Comparison of ENCODE assay signal across 11 cellular contexts in the genomic region with DNA sequence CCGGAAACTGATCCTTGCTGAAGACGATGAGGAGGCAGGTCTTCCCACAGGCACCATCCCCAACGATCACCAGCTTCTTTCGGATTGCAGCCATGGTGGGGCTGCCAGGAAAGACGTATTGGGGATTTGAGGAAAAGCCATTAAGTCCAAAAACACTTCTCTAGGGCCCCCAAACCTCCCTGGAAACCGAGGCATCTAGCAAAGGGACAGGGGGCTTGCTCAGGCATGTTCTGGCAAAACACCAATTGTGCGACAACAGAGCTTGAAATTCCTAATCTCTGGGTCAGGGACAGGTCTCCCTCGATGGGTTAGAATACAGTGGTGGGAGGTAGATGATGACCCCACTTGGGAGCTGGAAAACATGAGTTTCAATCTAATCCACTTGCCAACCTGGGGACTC. TPM values are rescaled to one million over a fixed set of nuclear protein-coding genes. Genes with fewer than 3 reads are reported as not detected.
DNase-seq lines count a peak whose midpoint lies in the region; ATAC-seq, FAIRE-seq and TF ChIP-seq lines count a peak whose summit lies in the region.
"Had no signal": no experiment of that assay in that cellular context is flagged by ENCODE, and none has a peak within 500 bp of the region (broad histone marks: within the 10 kb centered on the region; RNA-seq: fewer than 3 reads in every experiment).

No MANE protein-coding gene starts in this region.

- H3K4me1 ChIP-seq in right atrium auricular region (peaks cover 0 to 79% of the 10 kb centered on the region in 2 donors), colonic mucosa (peaks cover 34% of the 10 kb centered on the region), vagina (peaks cover 79% of the 10 kb centered on the region), pancreas (peaks cover 8 to 58% (median 13%) of the 10 kb centered on the region in 3 donors)

- no peak for TF ChIP-seq POLR2A in vagina (IDR thresholded peaks at IDR 0.05)

- peaks cover 88% of the 10 kb centered on the region for H3K4me1 Mint-ChIP-seq in nephron progenitor cell

- TF ChIP-seq CTCF in right atrium auricular region (IDR thresholded peaks at IDR 0.05) (no peak), colonic mucosa (IDR thresholded peaks at IDR 0.05) (no peak), nephron progenitor cell (IDR thresholded peaks at IDR 0.05) (no peak), vagina (IDR thresholded peaks at IDR 0.05) (no peak), pancreas (IDR thresholded peaks at IDR 0.05) (no peak)

- H3K9me3 ChIP-seq in right atrium auricular region (no peaks in the 10 kb centered on the region), colonic mucosa (no peaks in the 10 kb centered on the region), vagina (no peaks in the 10 kb centered on the region), pancreas (no peaks in the 10 kb centered on the region)

- no peak overlapping the region for H3K27ac Mint-ChIP-seq in nephron progenitor cell

- H3K4me3 ChIP-seq in right atrium auricular region (peak overlapping the region in 1 of 2 donors; percentile 95), colonic mucosa (no peak overlapping the region), vagina (no peak overlapping the region), pancreas (no peak overlapping the region)

- DNase-seq in right atrium auricular region (ENCODE audit: low spot score), result no peak
- no peak for DNase-seq in cardiac septum (ENCODE audit: low spot score)
- no peak for DNase-seq in colonic mucosa
- DNase-seq in nephron progenitor cell, result no peak
- DNase-seq in vagina (ENCODE audit: extremely low spot score in 2 of 2), result no peak
- DNase-seq in DMS 273 (lab: John Stamatoyannopoulos, UW; ENCODE audit: unreplicated experiment), result no peak
- DNase-seq in pancreas, result no peak
- DNase-seq: NCI-H1048; NK-92 treated with Interleukin-12 subunit alpha and Interleukin-12 subunit beta, amount 100 ng/mL, for 24 hours had no signal

- H3K9me3 Mint-ChIP-seq in nephron progenitor cell, result no peaks in the 10 kb centered on the region

- ATAC-seq in GM21717 (IDR thresholded peaks at IDR 0.05; ENCODE audit: unreplicated experiment) (no peak), pancreas (no peak)

- H3K27me3 Mint-ChIP-seq in nephron progenitor cell (ENCODE audit: low read depth, poor library complexity), result peaks cover 9% of the 10 kb centered on the region

- peak overlapping the region; percentile 96 for H3K4me3 Mint-ChIP-seq in nephron progenitor cell

- peaks cover 36% of the 10 kb centered on the region for H3K36me3 Mint-ChIP-seq in nephron progenitor cell (ENCODE audit: low read depth)

- intact Hi-C loops in cardiac septum (cut with DNase I), result no loop called here
- intact Hi-C loops in colonic mucosa (cut with DNase I), result no loop called here
- intact Hi-C loops in vagina (cut with DNase I), result no loop called here
- intact Hi-C loops in pancreas (cut with DNase I), result loop anchor here in 2 of 3 donors (10.0 kb wide), 2 partner anchors 79 to 199 kb away; a partner anchor contains a TSS

- H3K27ac ChIP-seq in right atrium auricular region (peak overlapping the region; percentile 97 to 99), colonic mucosa (peak overlapping the region; percentile 96), vagina (peak overlapping the region; percentile 99), pancreas (peak overlapping the region in 1 of 4 donors; percentile 84)

- 75 to 77% methylated on average over 8 of the region's 8 CpGs for WGBS in pancreas, 2 donors

- no peak for FAIRE-seq in pancreas (lab: Jason Lieb, UNC)
- FAIRE-seq: TTC549 had no signal

- H3K9ac ChIP-seq in colonic mucosa (ENCODE audit: low read depth in 2 of 2, low read length in 2 of 2), result peak overlapping the region in 1 of 2 donors; percentile 88

- H3K36me3 ChIP-seq in right atrium auricular region (peaks cover 35% of the 10 kb centered on the region), colonic mucosa (peaks cover 5% of the 10 kb centered on the region), vagina (peaks cover 0 to 11% of the 10 kb centered on the region in 2 donors), pancreas (peaks cover 0 to 4% (median 3%) of the 10 kb centered on the region in 3 donors)

- H3K27me3 ChIP-seq in right atrium auricular region, result no peaks in the 10 kb centered on the region
- H3K27me3 ChIP-seq in colonic mucosa, result no peaks in the 10 kb centered on the region
- no peaks in the 10 kb centered on the region for H3K27me3 ChIP-seq in vagina
- H3K27me3 ChIP-seq in pancreas, result no peaks in the 10 kb centered on the region

RNA-seq across cellular contexts. Expression of a gene that starts 3.2 kb away (rescaled TPM):
- total RNA-seq in right atrium auricular region (100 to 1,000 TPM; 190 to 330 TPM), cardiac septum (270 TPM), colonic mucosa (100 to 1,000 TPM; 327 to 451 TPM), vagina (251 TPM), pancreas (100 to 1,000 TPM in 1 of 6 donors, 10 to 100 TPM in 5; 44.0 to 105 (median 53.5) TPM)
- 10 to 100 TPM; 91.5 to 94.5 TPM for polyA plus RNA-seq in pancreas

RNA-seq across cellular contexts. Expression of a gene that starts 11.4 kb away (rescaled TPM):
- total RNA-seq in right atrium auricular region (1 to 10 TPM; 5.5 to 7.9 TPM), cardiac septum (10.7 TPM), colonic mucosa (1 to 10 TPM in 1 of 2 donors, under 1 TPM in 1; 0.80 to 1.0 TPM), vagina (7.9 TPM), pancreas (1 to 10 TPM in 1 of 6 donors, under 1 TPM in 5; 0.20 to 1.6 (median 0.87) TPM)
- 1 to 10 TPM in 1 of 2 donors, under 1 TPM in 1; 0.68 to 1.1 TPM for polyA plus RNA-seq in pancreas

RNA-seq across cellular contexts. Expression of a gene that starts 29.2 kb away (rescaled TPM):
- total RNA-seq in right atrium auricular region (10 to 100 TPM; 10.5 to 11.4 TPM), cardiac septum (18.3 TPM), colonic mucosa (10 to 100 TPM; 61.6 to 62.7 TPM), vagina (53.0 TPM), pancreas (10 to 100 TPM; 17.7 to 43.5 (median 20.4) TPM)
- 10 to 100 TPM; 75.5 to 89.9 TPM for polyA plus RNA-seq in pancreas

Comparison
In these comparisons a context has a peak if more than half of its experiments do, and no peak if none do; other contexts are left out.
1. intact Hi-C loops: an anchor here in pancreas (10.0 kb wide); none called in cardiac septum, colonic mucosa and vagina.